In genomic region chr6:90249044-90249443, GRCh38 we compare ENCODE assay signal across 13 cellular contexts. TPM values are rescaled to one million over a fixed set of nuclear protein-coding genes. Genes with fewer than 3 reads are reported as not detected.
DNase-seq lines count a peak whose midpoint lies in the region; ATAC-seq and TF ChIP-seq lines count a peak whose summit lies in the region.
"Had no signal": no experiment of that assay in that cellular context is flagged by ENCODE, and none has a peak within 500 bp of the region (broad histone marks: within the 10 kb centered on the region; RNA-seq: fewer than 3 reads in every experiment).

No MANE protein-coding gene starts in this region.

- H3K4me3 ChIP-seq in mammary epithelial cell (replicated peaks in 1 of 3; ENCODE audit: insufficient read depth in 1 of 3, low read depth in 2 of 3, low read length in 3 of 3) (no peak overlapping the region), breast epithelium (no peak overlapping the region)
- H3K4me3 ChIP-seq: lung, right lobe of liver had no signal

- in situ Hi-C loops in mammary epithelial cell (cut with MboI; ENCODE audit: low sequenced_read_pairs in 2 of 2): no loop called here

- H3K79me2 ChIP-seq in mammary epithelial cell (ENCODE audit: insufficient read depth, low read length): no peaks in the 10 kb centered on the region

- H2AFZ ChIP-seq in mammary epithelial cell (ENCODE audit: low read depth, low read length): no peak overlapping the region

- peak; percentile 51; the same call in 2 of the 3 replicates for ATAC-seq in SK-N-SH treated with all-trans-retinoic acid at 6 μM for 48 hours
- peak; percentile 61 for ATAC-seq in activated naive CD8-positive, alpha-beta T cell treated with anti-CD3 and anti-CD28 coated beads, Interleukin-2, amount 10 ng/mL, durations not matched to agents 7 days and 5 days (ENCODE audit: low read depth)
- ATAC-seq: right lobe of liver had no signal

- H3K4me2 ChIP-seq in mammary epithelial cell (ENCODE audit: insufficient read depth, low read depth, low read length): no peak overlapping the region

- CTCF ChIA-PET in mammary epithelial cell (lab: Charles Lee; ENCODE audit: low non-redundant PET): no interaction called here

- TF ChIP-seq CTCF in mammary epithelial cell (conservative IDR thresholded peaks at IDR 0.05 in 1 of 2, IDR thresholded peaks at IDR 0.05 in 1 of 2; ENCODE audit: extremely low read depth in 1 of 2, insufficient read depth in 1 of 2, low read depth in 1 of 2, low read length in 2 of 2) (no peak), breast epithelium (IDR thresholded peaks at IDR 0.05) (no peak)

- intact Hi-C loops in mammary epithelial cell (cut with micrococcal nuclease) (no loop called here), breast epithelium (cut with DNase I; ENCODE audit: low total_unique reads) (no loop called here)

- dilution Hi-C loops in mammary epithelial cell (cut with HindIII; ENCODE audit: low sequenced_read_pairs): no loop called here

- peak overlapping the region; percentile 92 for H3K27ac Mint-ChIP-seq in activated naive CD8-positive, alpha-beta T cell treated with anti-CD3 and anti-CD28 coated beads, Interleukin-2, amount 10 ng/mL, durations not matched to agents 7 days and 5 days
- peak overlapping the region; percentile 97 for H3K27ac Mint-ChIP-seq in stimulated activated naive CD8-positive, alpha-beta T cell treated with anti-CD3 and anti-CD28 coated beads, Interleukin-15, Interleukin-2, amounts not matched to agents 100 ng/mL and 50 ng/mL, for 24 hours

- peaks cover 1% of the 10 kb centered on the region for H3K9me3 Mint-ChIP-seq in activated naive CD8-positive, alpha-beta T cell treated with anti-CD3 and anti-CD28 coated beads, Interleukin-2, amount 10 ng/mL, durations not matched to agents 7 days and 5 days
- no peaks in the 10 kb centered on the region for H3K9me3 Mint-ChIP-seq in stimulated activated naive CD8-positive, alpha-beta T cell treated with anti-CD3 and anti-CD28 coated beads, Interleukin-15, Interleukin-2, amounts not matched to agents 100 ng/mL and 50 ng/mL, for 24 hours

- H3K36me3 ChIP-seq in mammary epithelial cell (ENCODE audit: insufficient read depth, low read length) (no peaks in the 10 kb centered on the region), breast epithelium (no peaks in the 10 kb centered on the region)
- H3K36me3 ChIP-seq: right lobe of liver had no signal

- peaks cover 39% of the 10 kb centered on the region for H3K36me3 Mint-ChIP-seq in activated naive CD8-positive, alpha-beta T cell treated with anti-CD3 and anti-CD28 coated beads, Interleukin-2, amount 10 ng/mL, durations not matched to agents 7 days and 5 days
- H3K36me3 Mint-ChIP-seq in stimulated activated naive CD8-positive, alpha-beta T cell treated with anti-CD3 and anti-CD28 coated beads, Interleukin-15, Interleukin-2, amounts not matched to agents 100 ng/mL and 50 ng/mL, for 24 hours (ENCODE audit: low read depth): peaks cover 86% of the 10 kb centered on the region

- H3K4me3 Mint-ChIP-seq in activated naive CD8-positive, alpha-beta T cell treated with anti-CD3 and anti-CD28 coated beads, Interleukin-2, amount 10 ng/mL, durations not matched to agents 7 days and 5 days: peak overlapping the region; percentile 70
- peak overlapping the region; percentile 74 for H3K4me3 Mint-ChIP-seq in stimulated activated naive CD8-positive, alpha-beta T cell treated with anti-CD3 and anti-CD28 coated beads, Interleukin-15, Interleukin-2, amounts not matched to agents 100 ng/mL and 50 ng/mL, for 24 hours

- H3K9me3 ChIP-seq in mammary epithelial cell (replicated peaks; ENCODE audit: insufficient read depth, low read length) (no peaks in the 10 kb centered on the region), breast epithelium (no peaks in the 10 kb centered on the region)
- H3K9me3 ChIP-seq: right lobe of liver had no signal

- H3K27ac ChIP-seq in mammary epithelial cell (ENCODE audit: insufficient read depth, low read depth, low read length) (no peak overlapping the region), breast epithelium (no peak overlapping the region)
- H3K27ac ChIP-seq: right lobe of liver had no signal

- TF ChIP-seq POLR2A in breast epithelium (IDR thresholded peaks at IDR 0.05): no peak

- BruUV-seq in mammary epithelial cell (replicated peaks; lab: Mats Ljungman, UMichigan): no TSS peak

- DNase-seq in mammary epithelial cell (peak; percentile 60), breast epithelium (ENCODE audit: low spot score in 2 of 2) (no peak), SHP77 (lab: John Stamatoyannopoulos, UW) (no peak), SIG-M5 (lab: John Stamatoyannopoulos, UW) (no peak)
- no peak for DNase-seq in activated naive CD8-positive, alpha-beta T cell treated with anti-CD3 and anti-CD28 coated beads, Interleukin-2, amount 10 ng/mL, durations not matched to agents 7 days and 5 days
- no peak for DNase-seq in activated CD4-positive, CD25-positive, alpha-beta regulatory T cell (lab: John Stamatoyannopoulos, UW)
- DNase-seq: Calu3, cerebellar nuclear complex, NCI-H1092 treated with DMSO at 0.1 percent for 48 hours, right lobe of liver had no signal

- H3K4me1 Mint-ChIP-seq in activated naive CD8-positive, alpha-beta T cell treated with anti-CD3 and anti-CD28 coated beads, Interleukin-2, amount 10 ng/mL, durations not matched to agents 7 days and 5 days: peaks cover 61% of the 10 kb centered on the region
- peaks cover 97% of the 10 kb centered on the region for H3K4me1 Mint-ChIP-seq in stimulated activated naive CD8-positive, alpha-beta T cell treated with anti-CD3 and anti-CD28 coated beads, Interleukin-15, Interleukin-2, amounts not matched to agents 100 ng/mL and 50 ng/mL, for 24 hours (ENCODE audit: low read depth)

- no peaks in the 10 kb centered on the region for H3K27me3 Mint-ChIP-seq in activated naive CD8-positive, alpha-beta T cell treated with anti-CD3 and anti-CD28 coated beads, Interleukin-2, amount 10 ng/mL, durations not matched to agents 7 days and 5 days
- no peaks in the 10 kb centered on the region for H3K27me3 Mint-ChIP-seq in stimulated activated naive CD8-positive, alpha-beta T cell treated with anti-CD3 and anti-CD28 coated beads, Interleukin-15, Interleukin-2, amounts not matched to agents 100 ng/mL and 50 ng/mL, for 24 hours

- H3K4me1 ChIP-seq in mammary epithelial cell (ENCODE audit: insufficient read depth, low read length): peaks cover 23% of the 10 kb centered on the region
- H3K4me1 ChIP-seq in breast epithelium: no peaks in the 10 kb centered on the region
- H3K4me1 ChIP-seq: right lobe of liver had no signal

- H3K9ac ChIP-seq in mammary epithelial cell (ENCODE audit: insufficient read depth, low read length): no peak overlapping the region

- H3K27me3 ChIP-seq in mammary epithelial cell (ENCODE audit: insufficient read depth, low read length): no peaks in the 10 kb centered on the region
- H3K27me3 ChIP-seq in breast epithelium: no peaks in the 10 kb centered on the region
- H3K27me3 ChIP-seq: right lobe of liver had no signal

- no peaks in the 10 kb centered on the region for H4K20me1 ChIP-seq in mammary epithelial cell (ENCODE audit: insufficient read depth, low read length)

- POLR2A ChIA-PET in activated naive CD8-positive, alpha-beta T cell treated with anti-CD3 and anti-CD28 coated beads, Interleukin-2, amount 10 ng/mL, durations not matched to agents 7 days and 5 days (lab: Charles Lee): interaction anchor here (0.6 to 2.0 kb wide), 10 partner anchors 10 to 42 kb away, joined by 3 to 8 read pairs (median 5); no protein-coding TSS in a partner anchor

TF ChIP-seq in SK-N-SH treated with all-trans-retinoic acid at 6 μM for 48 hours, 23 proteins besides CTCF, POLR2A, EP300 and RAD21:
- peak; percentile 29; the same call in 1 of the 2 replicates for TF ChIP-seq ISL1 (CRISPR knock-in tag; IDR thresholded peaks at IDR 0.05)
- no peak for TF ChIP-seq ZNF8 (CRISPR knock-in tag; IDR thresholded peaks at IDR 0.05)

RNA-seq across cellular contexts. Expression of gene BACH2, which starts 47.6 kb away (rescaled TPM):
- total RNA-seq in mammary epithelial cell (1 to 10 TPM; 3.6 to 4.5 TPM), breast epithelium (10 to 100 TPM in 1 of 3 donors, 1 to 10 TPM in 2; 6.2 to 13.8 (median 7.0) TPM)
- 0.52 TPM for polyA plus RNA-seq in mammary epithelial cell
- 0.57 TPM for polyA minus RNA-seq in mammary epithelial cell
- 10 to 100 TPM; 61.7 to 65.8 TPM for total RNA-seq in activated naive CD8-positive, alpha-beta T cell treated with anti-CD3 and anti-CD28 coated beads, Interleukin-2, amount 10 ng/mL, durations not matched to agents 7 days and 5 days

Comparison
In these comparisons a context has a peak if more than half of its experiments do, and no peak if none do; other contexts are left out.
1. RNA of gene BACH2, which starts 47.6 kb away (total RNA-seq): 61.7 to 65.8 TPM in activated naive CD8-positive, alpha-beta T cell treated with anti-CD3 and anti-CD28 coated beads, Interleukin-2, amount 10 ng/mL, durations not matched to agents 7 days and 5 days; 6.2 to 13.8 TPM in breast epithelium and 3.6 to 4.5 TPM in mammary epithelial cell; every median in the first group is over 4 times any median in the second.